ENCODE assay signal across 16 cellular contexts in the genomic region with DNA sequence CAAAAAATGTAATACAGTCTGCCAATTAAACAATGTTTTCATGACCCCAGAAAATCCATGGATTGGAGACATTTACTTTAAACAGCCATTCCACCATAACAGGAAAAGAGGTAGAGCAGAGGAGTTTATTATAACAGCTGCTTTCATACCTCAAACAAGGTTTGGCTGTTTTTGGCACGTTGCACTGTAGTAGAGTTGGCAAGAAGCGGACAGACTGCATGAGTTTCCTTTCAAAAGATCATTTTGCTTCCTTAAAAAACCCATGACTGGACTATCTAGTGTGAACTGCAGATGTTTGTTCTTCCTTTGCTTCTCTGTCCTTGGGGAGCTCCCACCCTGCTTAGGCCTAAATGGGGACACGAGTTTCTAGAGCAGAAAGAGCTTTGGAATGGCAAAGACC.
DNase-seq lines count a peak whose midpoint lies in the region; ATAC-seq, FAIRE-seq and TF ChIP-seq lines count a peak whose summit lies in the region.
"Had no signal": no experiment of that assay in that cellular context is flagged by ENCODE, and none has a peak within 500 bp of the region (broad histone marks: within the 10 kb centered on the region; RNA-seq: fewer than 3 reads in every experiment).

No MANE protein-coding gene starts in this region.

- H3K36me3 Mint-ChIP-seq in astrocyte (ENCODE audit: low read depth, unreplicated experiment) (peaks cover 2% of the 10 kb centered on the region), natural killer cell (no peaks in the 10 kb centered on the region)
- H3K36me3 Mint-ChIP-seq: immature natural killer cell, WTC11 had no signal

- H3K27ac Mint-ChIP-seq in astrocyte (ENCODE audit: unreplicated experiment) (no peak overlapping the region), natural killer cell (no peak overlapping the region)
- H3K27ac Mint-ChIP-seq: immature natural killer cell had no signal

- H3K4me3 ChIP-seq in astrocyte (ENCODE audit: insufficient read depth, low read depth, low read length) (no peak overlapping the region), fibroblast of mammary gland (ENCODE audit: control insufficient read depth, low read depth, low read length) (no peak overlapping the region), tibial nerve (no peak overlapping the region)

- no peak overlapping the region for H3K4me2 ChIP-seq in astrocyte (ENCODE audit: low read length)

- TF ChIP-seq CTCF in astrocyte (IDR thresholded peaks at IDR 0.05; ENCODE audit: insufficient read depth, low read depth, low read length), result no peak
- no peak for TF ChIP-seq CTCF in fibroblast of mammary gland (conservative IDR thresholded peaks at IDR 0.05; ENCODE audit: control insufficient read depth, insufficient read depth, low read depth, low read length)
- TF ChIP-seq CTCF in tibial nerve (IDR thresholded peaks at IDR 0.05), result no peak
- TF ChIP-seq CTCF in natural killer cell (IDR thresholded peaks at IDR 0.05), result no peak

- TF ChIP-seq EP300 in tibial nerve (IDR thresholded peaks at IDR 0.05), result peak; percentile 55 to 64

- H3K27me3 Mint-ChIP-seq in astrocyte (ENCODE audit: low read depth, unreplicated experiment) (peaks cover 2% of the 10 kb centered on the region), natural killer cell (ENCODE audit: low read depth in 2 of 2) (peaks cover 6 to 25% of the 10 kb centered on the region in 2 donors)

- 27 to 48% methylated on average over 3 of the region's 3 CpGs for WGBS in tibial nerve, 2 donors

- H3K27me3 ChIP-seq in astrocyte (ENCODE audit: insufficient read depth, low read length), result peaks cover 2% of the 10 kb centered on the region
- H3K27me3 ChIP-seq in tibial nerve, result no peaks in the 10 kb centered on the region

- no peak for TF ChIP-seq POLR2A in tibial nerve (IDR thresholded peaks at IDR 0.05)

- no peaks in the 10 kb centered on the region for H4K20me1 ChIP-seq in astrocyte (ENCODE audit: insufficient read depth, low read length)

- H3K79me2 ChIP-seq in astrocyte (ENCODE audit: insufficient read depth, low read length), result no peaks in the 10 kb centered on the region

- H3K9ac ChIP-seq in astrocyte (ENCODE audit: low read length), result no peak overlapping the region

- H3K9me3 ChIP-seq in astrocyte (ENCODE audit: insufficient read depth, low read depth, low read length) (no peaks in the 10 kb centered on the region), tibial nerve (no peaks in the 10 kb centered on the region)

- no peak overlapping the region for H2AFZ ChIP-seq in astrocyte (ENCODE audit: low read depth, low read length)

- H3K4me1 ChIP-seq in astrocyte (ENCODE audit: insufficient read depth, low read length), result no peaks in the 10 kb centered on the region
- peaks cover 0 to 50% (median 12%) of the 10 kb centered on the region in 4 donors for H3K4me1 ChIP-seq in tibial nerve

- intact Hi-C loops in natural killer cell (cut with micrococcal nuclease) (no loop called here), head of caudate nucleus (cut with DNase I) (no loop called here)

- H3K9me3 Mint-ChIP-seq in astrocyte (ENCODE audit: unreplicated experiment) (peaks cover 2% of the 10 kb centered on the region), natural killer cell (no peaks in the 10 kb centered on the region)
- H3K9me3 Mint-ChIP-seq: immature natural killer cell, WTC11 had no signal

- H3K36me3 ChIP-seq in astrocyte (ENCODE audit: insufficient read depth, low read length) (no peaks in the 10 kb centered on the region), tibial nerve (no peaks in the 10 kb centered on the region)

- ATAC-seq in natural killer cell, result no peak

- FAIRE-seq in astrocyte (lab: Jason Lieb, UNC), result no peak

- DNase-seq in astrocyte (ENCODE audit: low read depth), result peak; percentile 67
- peak; percentile 50 for DNase-seq in fibroblast of mammary gland (ENCODE audit: low read depth)
- peak; percentile 15 for DNase-seq in midbrain (lab: John Stamatoyannopoulos, UW)
- peak in 1 of 2 donors; percentile 36 for DNase-seq in tibial nerve (ENCODE audit: low spot score in 2 of 2)
- no peak for DNase-seq in natural killer cell
- no peak for DNase-seq in NCI-H2029 treated with DMSO at 0.1 percent for 48 hours (lab: John Stamatoyannopoulos, UW)
- DNase-seq in head of caudate nucleus, result no peak
- DNase-seq: activated gamma-delta T cell treated with Interleukin-2 at 50 U/mL for 16 hours; aorta; effector memory CD4-positive, alpha-beta T cell; foreskin melanocyte; immature natural killer cell; NCI-H1048; NCI-H82; RPMI8226 had no signal

- peaks cover 2% of the 10 kb centered on the region for H3K4me1 Mint-ChIP-seq in astrocyte (ENCODE audit: low read depth, unreplicated experiment)
- H3K4me1 Mint-ChIP-seq in natural killer cell, result peaks cover 0 to 6% of the 10 kb centered on the region in 2 donors
- H3K4me1 Mint-ChIP-seq: immature natural killer cell had no signal

- H3K4me3 Mint-ChIP-seq in astrocyte (ENCODE audit: unreplicated experiment) (no peak overlapping the region), natural killer cell (no peak overlapping the region)
- H3K4me3 Mint-ChIP-seq: immature natural killer cell, WTC11 had no signal

- H3K27ac ChIP-seq in astrocyte (ENCODE audit: low read depth, low read length) (no peak overlapping the region), tibial nerve (peak overlapping the region in 3 of 4 donors; percentile 11 to 76 (median 46))

Comparison
In these comparisons a context has a peak if more than half of its experiments do, and no peak if none do; other contexts are left out.
1. DNase-seq: peak in astrocyte (single experiment), fibroblast of mammary gland (single experiment) and midbrain (single experiment); none in natural killer cell (single experiment), NCI-H2029 treated with DMSO at 0.1 percent for 48 hours (single experiment) and head of caudate nucleus (0 of 42).